In the genomic region with DNA sequence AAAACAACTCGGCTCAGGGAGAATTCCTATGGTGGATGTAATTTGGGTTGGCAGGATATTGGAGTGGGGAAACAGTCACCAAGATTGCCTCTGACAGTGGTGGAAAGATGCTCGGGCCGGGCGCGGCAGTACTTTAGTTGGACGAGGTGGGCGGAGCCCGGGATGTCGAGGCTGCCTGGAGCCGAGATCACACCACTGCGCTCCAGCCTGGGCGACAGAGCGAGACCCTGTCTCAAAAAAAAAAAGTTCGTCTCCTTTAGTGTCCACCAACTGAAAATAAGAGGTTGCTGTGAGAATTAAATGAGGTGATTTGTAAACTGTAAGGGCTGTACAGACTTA, we compare ENCODE assay signal across 8 cellular contexts. TPM values are rescaled to one million over a fixed set of nuclear protein-coding genes. Genes with fewer than 3 reads are reported as not detected.
DNase-seq lines count a peak whose midpoint lies in the region; ATAC-seq and TF ChIP-seq lines count a peak whose summit lies in the region.

No MANE protein-coding gene starts in this region.

- TF ChIP-seq CTCF in HFFc6 (IDR thresholded peaks at IDR 0.05) (no peak), vagina (IDR thresholded peaks at IDR 0.05) (no peak)

- H2AK5ac ChIP-seq in trophoblast cell (ENCODE audit: low read length): no peak overlapping the region

- no peak overlapping the region for H4K91ac ChIP-seq in trophoblast cell (ENCODE audit: low read depth, low read length)

- peak overlapping the region; percentile 76 to 99 (median 95) for H3K27ac ChIP-seq in BLaER1 treated with 17β-estradiol and CSF1 and Interleukin-3, amounts not matched to agents 10 nM and 100 nM
- H3K27ac ChIP-seq in trophoblast cell (ENCODE audit: low read depth, low read length) (peak overlapping the region; percentile 77), vagina (peak overlapping the region; percentile 89)

- peak overlapping the region; percentile 70 to 96 (median 88) for H3K4me3 ChIP-seq in BLaER1 treated with 17β-estradiol and CSF1 and Interleukin-3, amounts not matched to agents 10 nM and 100 nM
- H3K4me3 ChIP-seq in trophoblast cell (ENCODE audit: low read depth, low read length) (peak overlapping the region; percentile 91), vagina (peak overlapping the region; percentile 83 to 91)

- H3K18ac ChIP-seq in trophoblast cell (ENCODE audit: low read length): no peak overlapping the region

- peak overlapping the region; percentile 83 to 94 (median 88) for H3K4me2 ChIP-seq in BLaER1 treated with 17β-estradiol and CSF1 and Interleukin-3, amounts not matched to agents 10 nM and 100 nM
- H3K4me2 ChIP-seq in trophoblast cell (ENCODE audit: low read length): peak overlapping the region; percentile 93

- peaks cover 39 to 52% (median 44%) of the 10 kb centered on the region in 10 experiments for H3K4me1 ChIP-seq in BLaER1 treated with 17β-estradiol and CSF1 and Interleukin-3, amounts not matched to agents 10 nM and 100 nM
- H3K4me1 ChIP-seq in trophoblast cell (ENCODE audit: control insufficient read depth in 1 of 2, insufficient read depth in 2 of 2, low read length in 2 of 2): peaks cover 0 to 3% of the 10 kb centered on the region in 2 experiments
- peaks cover 25% of the 10 kb centered on the region for H3K4me1 ChIP-seq in vagina

- no CpG with 5 or more reads among the region's 14 CpGs for WGBS in trophoblast cell (ENCODE audit: extremely low coverage, insufficient coverage, insufficient read length)

- H3K9me3 Mint-ChIP-seq in HFFc6: no peaks in the 10 kb centered on the region; the same call in 1 of the 2 replicates

- H3K79me1 ChIP-seq in trophoblast cell (ENCODE audit: low read length): peaks cover 9% of the 10 kb centered on the region

- peaks cover 29% of the 10 kb centered on the region for H3K4me1 Mint-ChIP-seq in HFFc6 (ENCODE audit: low read depth)

- intact Hi-C loops in vagina (cut with DNase I): loop anchor here (5.0 kb wide), 1 partner anchor 97 kb away; a partner anchor contains a TSS

- no peak overlapping the region for H2BK120ac ChIP-seq in trophoblast cell (ENCODE audit: insufficient read depth, low read length, poor library complexity)

- H2BK12ac ChIP-seq in trophoblast cell (ENCODE audit: low read length): no peak overlapping the region

- DNase-seq in HFFc6: no peak
- peak; percentile 77 for DNase-seq in OCI-M1 (lab: John Stamatoyannopoulos, UW)
- DNase-seq in activated naive CD4-positive, alpha-beta T cell treated with Interleukin-2 at 50 U/mL for 16 hours: peak; percentile 56
- peak; percentile 45 for DNase-seq in glomerular visceral epithelial cell (ENCODE audit: extremely low spot score)
- peak; percentile 28 to 49 for DNase-seq in trophoblast cell
- no peak for DNase-seq in vagina (ENCODE audit: extremely low spot score in 2 of 2)

- H2AFZ ChIP-seq in trophoblast cell (ENCODE audit: insufficient read depth, low read length, poor library complexity): no peak overlapping the region

- H3K36me3 Mint-ChIP-seq in HFFc6 (ENCODE audit: low read depth): peaks cover 32% of the 10 kb centered on the region

- peak overlapping the region; percentile 97 for H3K27ac Mint-ChIP-seq in HFFc6

- peak overlapping the region; percentile 100 for H3K4me3 Mint-ChIP-seq in HFFc6

- no peaks in the 10 kb centered on the region for H3K9me3 ChIP-seq in BLaER1 treated with 17β-estradiol and CSF1 and Interleukin-3, amounts not matched to agents 10 nM and 100 nM (replicated peaks in 1 of 11)
- H3K9me3 ChIP-seq in trophoblast cell (ENCODE audit: insufficient read depth, low read depth, low read length) (no peaks in the 10 kb centered on the region), vagina (no peaks in the 10 kb centered on the region)

- H4K12ac ChIP-seq in trophoblast cell (ENCODE audit: low read depth, low read length): no peak overlapping the region

- H3K27me3 Mint-ChIP-seq in HFFc6 (ENCODE audit: insufficient read depth): no peaks in the 10 kb centered on the region

- H3K27me3 ChIP-seq in BLaER1 treated with 17β-estradiol and CSF1 and Interleukin-3, amounts not matched to agents 10 nM and 100 nM: no peaks in the 10 kb centered on the region
- H3K27me3 ChIP-seq in trophoblast cell (ENCODE audit: insufficient read depth, low read length) (no peaks in the 10 kb centered on the region), vagina (no peaks in the 10 kb centered on the region)

- peaks cover 33 to 55% (median 45%) of the 10 kb centered on the region in 11 experiments; a peak in 20 of 22 replicates for H4K20me1 ChIP-seq in BLaER1 treated with 17β-estradiol and CSF1 and Interleukin-3, amounts not matched to agents 10 nM and 100 nM

- peaks cover 40 to 49% (median 45%) of the 10 kb centered on the region in 11 experiments for H3K36me3 ChIP-seq in BLaER1 treated with 17β-estradiol and CSF1 and Interleukin-3, amounts not matched to agents 10 nM and 100 nM
- peaks cover 8 to 19% of the 10 kb centered on the region in 2 experiments for H3K36me3 ChIP-seq in trophoblast cell (ENCODE audit: control insufficient read depth in 1 of 2, insufficient read depth in 2 of 2, low read length in 2 of 2)
- H3K36me3 ChIP-seq in vagina: peaks cover 0 to 24% of the 10 kb centered on the region in 2 donors

- no peak overlapping the region for H2BK5ac ChIP-seq in trophoblast cell (ENCODE audit: low read depth, low read length, poor library complexity)

- H3K79me2 ChIP-seq in trophoblast cell (ENCODE audit: control insufficient read depth, insufficient read depth, low read length, poor library complexity): peaks cover 13% of the 10 kb centered on the region

- peak overlapping the region; percentile 35 for H3K4ac ChIP-seq in trophoblast cell (ENCODE audit: low read depth, low read length)

- H3K23ac ChIP-seq in trophoblast cell (ENCODE audit: low read length): no peak overlapping the region

- TF ChIP-seq POLR2A in vagina (IDR thresholded peaks at IDR 0.05): no peak

- H4K8ac ChIP-seq in trophoblast cell (ENCODE audit: low read depth, low read length): no peak overlapping the region

- peak overlapping the region; percentile 89 to 99 (median 95) for H3K9ac ChIP-seq in BLaER1 treated with 17β-estradiol and CSF1 and Interleukin-3, amounts not matched to agents 10 nM and 100 nM
- peak overlapping the region; percentile 91 for H3K9ac ChIP-seq in trophoblast cell (ENCODE audit: low read length)

- no peak for ATAC-seq in HG02610 (IDR thresholded peaks at IDR 0.05; ENCODE audit: unreplicated experiment)

- no peak overlapping the region for H3K14ac ChIP-seq in trophoblast cell (ENCODE audit: low read length)

RNA-seq across cellular contexts. Expression of a gene that starts 0.6 kb away (rescaled TPM):
- total RNA-seq in HFFc6 (2021; fragmentation: NEBNext Ultra II Directional; extraction: Animal tissue kit (Norgen Biotek cat#: 25700)): 10 to 100 TPM; 68.4 to 89.6 (median 84.8) TPM
- 86.9 and 87.2 TPM in 2 replicates for polyA plus RNA-seq in trophoblast cell (2013)
- 67.0 TPM for total RNA-seq in vagina

RNA-seq across cellular contexts. Expression of a gene that starts 41.4 kb away (rescaled TPM):
- 1 to 10 TPM; 4.3 to 7.0 (median 6.3) TPM for total RNA-seq in HFFc6 (2021; fragmentation: NEBNext Ultra II Directional; extraction: Animal tissue kit (Norgen Biotek cat#: 25700))
- polyA plus RNA-seq in trophoblast cell (2013): 8.7 TPM in 2 replicates
- total RNA-seq in vagina: 7.1 TPM

Comparison
In these comparisons a context has a peak if more than half of its experiments do, and no peak if none do; other contexts are left out.
1. DNase-seq: peak in OCI-M1 (single experiment), activated naive CD4-positive, alpha-beta T cell treated with Interleukin-2 at 50 U/mL for 16 hours (single experiment), glomerular visceral epithelial cell (single experiment) and trophoblast cell (2 of 2); none in HFFc6 (single experiment) and vagina (0 of 2).
2. Peak in every context shown above with its lines, with median percentiles within 50 percentile points of each other: H3K27ac ChIP-seq and H3K4me3 ChIP-seq.